In genomic region chr21:31552826-31553225, GRCh38 we compare ENCODE assay signal across 14 cellular contexts.
"Had no signal": no experiment of that assay in that cellular context is flagged by ENCODE, and none has a peak within 500 bp of the region (broad histone marks: within the 10 kb centered on the region; RNA-seq: fewer than 3 reads in every experiment).

No MANE protein-coding gene starts in this region.

- H3K36me3 ChIP-seq: gastrocnemius medialis, heart left ventricle, ovary had no signal

- H3K27ac ChIP-seq: gastrocnemius medialis, heart left ventricle, ovary had no signal

- H3K4me3 ChIP-seq: gastrocnemius medialis, heart left ventricle, lung, ovary had no signal

- H3K4me3 Mint-ChIP-seq: activated CD8-positive, alpha-beta T cell treated with anti-CD3 and anti-CD28 coated beads for 36 hours; activated T-cell treated with anti-CD3 and anti-CD28 coated beads, Interleukin-2, amount 50 U/mL, for 72 hours; mesothelial cell of epicardium; stimulated activated effector memory CD8-positive, alpha-beta T cell treated with anti-CD3 and anti-CD28 coated beads, Interleukin-12 subunit alpha, Interleukin-12 subunit beta, amount 100 ng/mL, for 72 hours; WTC11 had no signal

- DNase-seq: activated CD4-positive, alpha-beta T cell treated with anti-CD3 and anti-CD28 coated beads for 4 hours; activated CD8-positive, alpha-beta memory T cell treated with anti-CD3 and anti-CD28 coated beads, Interleukin-2, amount 50 U/mL, for 4 hours; activated CD8-positive, alpha-beta T cell treated with anti-CD3 and anti-CD28 coated beads for 36 hours; activated naive CD4-positive, alpha-beta T cell treated with Interleukin-2 at 50 U/mL for 16 hours; activated T-cell treated with anti-CD3 and anti-CD28 coated beads, Interleukin-2, amount 50 U/mL, for 72 hours; gastrocnemius medialis; heart left ventricle; left cardiac atrium; ovary; stimulated activated CD4-positive, alpha-beta T cell treated with anti-CD3 and anti-CD28 coated beads, Interleukin-1b, Interleukin-23, amount 100 ng/mL, for 48 hours had no signal

- H3K27me3 ChIP-seq: ovary had no signal

- H3K9me3 ChIP-seq: gastrocnemius medialis, heart left ventricle, ovary had no signal

- ATAC-seq: activated CD8-positive, alpha-beta T cell treated with anti-CD3 and anti-CD28 coated beads for 36 hours; activated T-cell treated with anti-CD3 and anti-CD28 coated beads, Interleukin-2, amount 50 U/mL, for 72 hours; gastrocnemius medialis; heart left ventricle; left cardiac atrium; stimulated activated effector memory CD8-positive, alpha-beta T cell treated with anti-CD3 and anti-CD28 coated beads, Interleukin-12 subunit alpha, Interleukin-12 subunit beta, amount 100 ng/mL, for 72 hours; WTC11 had no signal

- H3K36me3 Mint-ChIP-seq: stimulated activated effector memory CD8-positive, alpha-beta T cell treated with anti-CD3 and anti-CD28 coated beads, Interleukin-12 subunit alpha, Interleukin-12 subunit beta, amount 100 ng/mL, for 72 hours; WTC11 had no signal

- H3K27ac Mint-ChIP-seq: activated CD8-positive, alpha-beta T cell treated with anti-CD3 and anti-CD28 coated beads for 36 hours; activated T-cell treated with anti-CD3 and anti-CD28 coated beads, Interleukin-2, amount 50 U/mL, for 72 hours; mesothelial cell of epicardium; stimulated activated effector memory CD8-positive, alpha-beta T cell treated with anti-CD3 and anti-CD28 coated beads, Interleukin-12 subunit alpha, Interleukin-12 subunit beta, amount 100 ng/mL, for 72 hours; WTC11 had no signal

- H3K9me3 Mint-ChIP-seq: activated CD8-positive, alpha-beta T cell treated with anti-CD3 and anti-CD28 coated beads for 36 hours; activated T-cell treated with anti-CD3 and anti-CD28 coated beads, Interleukin-2, amount 50 U/mL, for 72 hours; mesothelial cell of epicardium; stimulated activated effector memory CD8-positive, alpha-beta T cell treated with anti-CD3 and anti-CD28 coated beads, Interleukin-12 subunit alpha, Interleukin-12 subunit beta, amount 100 ng/mL, for 72 hours had no signal
